In the genomic region with DNA sequence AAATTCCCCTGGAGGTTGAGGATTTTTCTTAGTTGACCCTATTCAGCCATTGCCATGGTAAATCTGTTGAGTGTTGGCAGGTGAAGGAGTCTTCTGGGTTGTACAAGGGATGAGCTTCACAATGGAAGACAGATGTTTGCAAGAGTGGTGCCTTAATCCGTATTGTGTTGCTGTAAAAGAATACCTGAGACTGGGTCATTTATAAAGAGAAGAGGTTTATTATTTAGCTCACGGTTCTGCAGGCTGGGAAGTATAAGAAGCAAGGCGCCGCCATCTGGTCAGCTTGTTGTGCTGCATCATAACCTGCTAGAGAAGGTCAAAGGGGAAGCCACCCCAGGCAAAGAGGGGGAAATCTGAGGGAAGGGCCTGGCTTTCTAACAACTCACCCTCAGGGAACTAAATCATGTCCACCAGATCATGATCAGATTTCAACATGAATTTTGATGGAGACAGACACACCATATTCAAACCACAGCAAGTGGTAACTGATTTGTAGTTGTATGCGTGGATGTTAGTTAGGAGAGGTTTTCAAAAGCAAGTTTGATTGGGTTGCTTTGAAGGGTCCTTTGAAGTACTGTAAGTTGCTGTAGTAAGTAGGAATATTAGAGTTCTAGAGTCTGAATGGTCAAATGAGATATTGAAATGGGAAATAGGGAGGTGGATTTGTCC, we compare ENCODE assay signal across 8 cellular contexts. TPM values are rescaled to one million over a fixed set of nuclear protein-coding genes. Genes with fewer than 3 reads are reported as not detected.
A peak's percentile ranks its signal among the peaks of the same experiment; 100 is the strongest.
DNase-seq lines count a peak whose midpoint lies in the region; ATAC-seq and TF ChIP-seq lines count a peak whose summit lies in the region.

No MANE protein-coding gene starts in this region.

- H2AFZ ChIP-seq in neural progenitor cell (replicated peaks) = no peak overlapping the region

- peak overlapping the region; percentile 88 for H3K4me3 ChIP-seq in fibroblast of villous mesenchyme (ENCODE audit: low read depth, low read length)
- peak overlapping the region; percentile 86 for H3K4me3 ChIP-seq in neural progenitor cell
- peak overlapping the region; percentile 93 for H3K4me3 ChIP-seq in thoracic aorta

- H3K27ac ChIP-seq in neural progenitor cell = no peak overlapping the region
- peak overlapping the region in 1 of 2 donors; percentile 98 for H3K27ac ChIP-seq in thoracic aorta

- H3K27me3 Mint-ChIP-seq in neural progenitor cell (ENCODE audit: insufficient read depth, low read depth) = peaks cover 2% of the 10 kb centered on the region

- peaks cover 22% of the 10 kb centered on the region for H3K36me3 Mint-ChIP-seq in neural progenitor cell

- H3K9me3 ChIP-seq in ES-I3 (ENCODE audit: control insufficient read depth, insufficient read depth, low read length) = no peaks in the 10 kb centered on the region
- H3K9me3 ChIP-seq in neural progenitor cell (ENCODE audit: low read depth) = no peaks in the 10 kb centered on the region
- no peaks in the 10 kb centered on the region for H3K9me3 ChIP-seq in thoracic aorta

- H3K4me1 ChIP-seq in ES-I3 (ENCODE audit: insufficient read depth, low read length) (peaks cover 9% of the 10 kb centered on the region; the same call in 1 of the 2 replicates), neural progenitor cell (peaks cover 30% of the 10 kb centered on the region), thoracic aorta (ENCODE audit: control insufficient read depth in 1 of 2, low read depth in 2 of 2) (peaks cover 23 to 40% of the 10 kb centered on the region in 2 donors)

- H3K36me3 ChIP-seq in ES-I3 (ENCODE audit: insufficient read depth, low read length) = no peaks in the 10 kb centered on the region
- H3K36me3 ChIP-seq in neural progenitor cell = no peaks in the 10 kb centered on the region
- no peaks in the 10 kb centered on the region for H3K36me3 ChIP-seq in thoracic aorta

- H3F3A ChIP-seq in neural progenitor cell (ENCODE audit: low read depth) = peaks cover 50% of the 10 kb centered on the region

- peaks cover 35% of the 10 kb centered on the region for H4K20me1 ChIP-seq in neural progenitor cell (ENCODE audit: low read depth)

- no peaks in the 10 kb centered on the region for H3K27me3 ChIP-seq in neural progenitor cell
- no peaks in the 10 kb centered on the region for H3K27me3 ChIP-seq in thoracic aorta (replicated peaks; ENCODE audit: insufficient read depth)

- TF ChIP-seq CTCF in fibroblast of villous mesenchyme (IDR thresholded peaks at IDR 0.05; ENCODE audit: insufficient read depth, low read depth, low read length) (peak; percentile 79), neural progenitor cell (IDR thresholded peaks at IDR 0.05) (peak; percentile 80), thoracic aorta (IDR thresholded peaks at IDR 0.05) (peak; percentile 45)

- H3K27ac Mint-ChIP-seq in neural progenitor cell = peak overlapping the region; percentile 73

- H3K9ac ChIP-seq in ES-I3 (ENCODE audit: low read depth, low read length) (peak overlapping the region; percentile 29; the same call in 1 of the 2 replicates), neural progenitor cell (no peak overlapping the region)

- DNase-seq in HT-29 (ENCODE audit: low spot score) = peak; percentile 75
- peak; percentile 58 for DNase-seq in NOMO-1 treated with dmso at 0.1 percent for 144 hours (lab: John Stamatoyannopoulos, UW; ENCODE audit: unreplicated experiment)
- DNase-seq in activated T-cell treated with anti-CD3 and anti-CD28 coated beads, Interleukin-2, amount 50 U/mL, for 48 hours = peak; percentile 58 to 65
- peak; percentile 71 for DNase-seq in fibroblast of villous mesenchyme (ENCODE audit: low read depth)
- DNase-seq in neural progenitor cell (ENCODE audit: low spot score) = peak; percentile 85
- peak; percentile 13 for DNase-seq in thoracic aorta (ENCODE audit: low spot score)

- H3K4me3 Mint-ChIP-seq in neural progenitor cell = peak overlapping the region; percentile 100

- peaks cover 8% of the 10 kb centered on the region for H3K9me3 Mint-ChIP-seq in neural progenitor cell

- H3K79me2 ChIP-seq in neural progenitor cell (ENCODE audit: low read depth) = peaks cover 69% of the 10 kb centered on the region

- peak overlapping the region; percentile 90 for H3K4me2 ChIP-seq in neural progenitor cell

- H3K4me1 Mint-ChIP-seq in neural progenitor cell = peaks cover 29% of the 10 kb centered on the region

- no peak for ATAC-seq in thoracic aorta (ENCODE audit: insufficient number of reproducible peaks, low FRiP score, low read depth)
- ATAC-seq in GM21390 (IDR thresholded peaks at IDR 0.05; ENCODE audit: unreplicated experiment) = no peak

RNA-seq across cellular contexts. Expression of a gene that starts 2.5 kb away (rescaled TPM):
- total RNA-seq in HT-29 (2014; rRNA removed; shearing (Covaris generic)) = 70.8 and 76.8 TPM in 2 replicates
- total RNA-seq in fibroblast of villous mesenchyme = 225 and 412 TPM in 2 replicates
- 194 and 316 TPM in 2 replicates for total RNA-seq in neural progenitor cell (ENCODE audit: low replicate concordance)
- total RNA-seq in thoracic aorta = 100 to 1,000 TPM in 1 of 2 donors, 10 to 100 TPM in 1; 75.8 to 150 TPM

Comparison
In these comparisons a context has a peak if more than half of its experiments do, and no peak if none do; other contexts are left out.
1. DNase-seq: peak in every context shown above with its lines; median percentile 85 in neural progenitor cell; 75 in HT-29; 71 in fibroblast of villous mesenchyme; 62 in activated T-cell treated with anti-CD3 and anti-CD28 coated beads, Interleukin-2, amount 50 U/mL, for 48 hours; 58 in NOMO-1 treated with dmso at 0.1 percent for 144 hours; 13 in thoracic aorta.